Comparison of ENCODE assay signal across 8 cellular contexts in the genomic region with DNA sequence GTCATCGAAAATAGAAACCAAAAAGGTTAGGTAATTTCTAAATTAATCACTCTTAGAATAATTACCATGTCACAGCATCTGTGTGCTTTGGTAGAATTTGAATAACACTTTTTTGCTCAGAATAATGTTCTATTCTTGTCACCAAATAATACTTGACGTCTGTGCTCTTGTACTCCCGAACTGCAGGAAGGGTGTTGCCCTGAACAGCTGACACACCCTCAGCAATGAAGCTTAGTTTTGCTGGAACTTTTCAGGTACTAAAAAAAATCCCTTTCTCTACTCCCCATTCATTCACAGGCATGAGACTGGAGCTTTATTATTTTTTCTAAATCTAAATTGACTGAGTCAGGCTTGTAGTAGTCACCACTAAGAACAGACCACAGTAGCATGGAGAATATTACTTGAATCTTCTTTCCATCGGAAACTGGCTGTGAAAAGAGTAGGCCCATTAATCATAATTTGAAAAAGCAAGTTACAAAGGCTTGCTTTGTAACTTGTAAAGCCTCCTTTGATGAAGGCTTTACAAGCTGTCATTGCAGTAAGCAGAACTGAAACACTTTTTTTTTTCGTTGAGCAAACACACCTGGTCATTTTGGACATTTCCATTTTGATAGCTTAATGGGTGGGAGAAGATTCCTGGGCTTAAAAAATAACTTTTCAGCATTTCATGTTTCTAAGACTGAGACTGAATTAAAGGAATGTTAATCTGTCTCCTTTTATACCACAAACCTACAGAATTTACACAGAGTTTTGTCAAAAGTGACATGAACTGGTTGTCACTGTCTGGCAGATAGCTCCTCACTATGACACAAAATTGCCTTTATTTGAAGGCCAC.
A peak's percentile ranks its signal among the peaks of the same experiment; 100 is the strongest.
DNase-seq lines count a peak whose midpoint lies in the region; ATAC-seq and TF ChIP-seq lines count a peak whose summit lies in the region.

No MANE protein-coding gene starts in this region.

- H3K27me3 ChIP-seq in GM23338 (ENCODE audit: insufficient read depth), result no peaks in the 10 kb centered on the region

- POLR2A ChIA-PET in naive thymus-derived CD8-positive, alpha-beta T cell (lab: Charles Lee), result no interaction called here

- no peak overlapping the region for H3K27ac ChIP-seq in GM23338 (ENCODE audit: low read depth)

- H4K20me1 ChIP-seq in GM23338 (replicated peaks; ENCODE audit: insufficient read depth), result no peaks in the 10 kb centered on the region

- DNase-seq in GM23338 (ENCODE audit: low spot score), result no peak
- peak; percentile 35 for DNase-seq in NCI-H1105 (lab: John Stamatoyannopoulos, UW)
- DNase-seq in astrocyte of the hippocampus (ENCODE audit: low read depth, low spot score), result peak; percentile 41
- DNase-seq in naive thymus-derived CD8-positive, alpha-beta T cell, result peak in 2 of 10 donors; percentile 42 to 48
- no peak for DNase-seq in hepatic stellate cell (ENCODE audit: low spot score)
- no peak for DNase-seq in stimulated activated CD8-positive, alpha-beta memory T cell treated with anti-CD3 and anti-CD28 coated beads, Interleukin-4, amount 100 ng/mL, for 48 hours
- no peak for DNase-seq in kidney glomerular epithelial cell (lab: John Stamatoyannopoulos, UW)

- H3K27ac Mint-ChIP-seq in GM23338, result no peak overlapping the region
- H3K27ac Mint-ChIP-seq in naive thymus-derived CD8-positive, alpha-beta T cell, result peak overlapping the region in 9 of 10 donors; percentile 15 to 93 (median 77)

- no peak overlapping the region for H3K4me3 ChIP-seq in GM23338

- H3K4me1 Mint-ChIP-seq in GM23338, result peaks cover 37% of the 10 kb centered on the region
- peaks cover 4 to 62% (median 23%) of the 10 kb centered on the region in 4 donors for H3K4me1 Mint-ChIP-seq in naive thymus-derived CD8-positive, alpha-beta T cell

- no peaks in the 10 kb centered on the region for H3K79me2 ChIP-seq in GM23338 (replicated peaks; ENCODE audit: insufficient read depth)

- peak; percentile 37 for ATAC-seq in GM18520 (IDR thresholded peaks at IDR 0.05; ENCODE audit: unreplicated experiment)
- ATAC-seq in GM23338, result no peak
- peak; percentile 68 to 73 for ATAC-seq in naive thymus-derived CD8-positive, alpha-beta T cell

- peak overlapping the region; percentile 6 for H3K4me2 ChIP-seq in GM23338

- H3K4me1 ChIP-seq in GM23338 (ENCODE audit: insufficient read depth), result peaks cover 34% of the 10 kb centered on the region

- peaks cover 3% of the 10 kb centered on the region; the same call in 1 of the 3 replicates for H3K36me3 Mint-ChIP-seq in GM23338 (ENCODE audit: low read depth)
- H3K36me3 Mint-ChIP-seq in naive thymus-derived CD8-positive, alpha-beta T cell, result no peaks in the 10 kb centered on the region

- no peak for TF ChIP-seq CTCF in GM23338 (conservative IDR thresholded peaks at IDR 0.05; ENCODE audit: low read depth in 2 of 2)

- 0 out of 2 replicates have a peak, but pooled peaks cover 1% of the 10 kb centered on the region for H3F3A ChIP-seq in GM23338 (replicated peaks; ENCODE audit: low read depth)

- H3K36me3 ChIP-seq in GM23338 (ENCODE audit: insufficient read depth), result no peaks in the 10 kb centered on the region

- no peak overlapping the region for H3K4me3 Mint-ChIP-seq in GM23338
- H3K4me3 Mint-ChIP-seq in naive thymus-derived CD8-positive, alpha-beta T cell, result peak overlapping the region in 9 of 10 donors; percentile 6 to 76 (median 62)

- peaks cover 3% of the 10 kb centered on the region for H3K27me3 Mint-ChIP-seq in GM23338 (ENCODE audit: insufficient read depth, low read depth, poor library complexity)
- H3K27me3 Mint-ChIP-seq in naive thymus-derived CD8-positive, alpha-beta T cell, result no peaks in the 10 kb centered on the region

- H2AFZ ChIP-seq in GM23338, result no peak overlapping the region

- H3K9me2 ChIP-seq in GM23338 (ENCODE audit: insufficient read depth), result no peaks in the 10 kb centered on the region; the same call in 1 of the 2 replicates

- H3K9me3 Mint-ChIP-seq in GM23338, result no peaks in the 10 kb centered on the region; the same call in 1 of the 3 replicates
- no peaks in the 10 kb centered on the region for H3K9me3 Mint-ChIP-seq in naive thymus-derived CD8-positive, alpha-beta T cell

TF ChIP-seq in GM23338, 12 proteins besides CTCF, POLR2A, EP300 and RAD21 (continues in another document):
- TF ChIP-seq ZNF114 (CRISPR knock-in tag; IDR thresholded peaks at IDR 0.05) (no peak), STAT1 (IDR thresholded peaks at IDR 0.05; ENCODE audit: unreplicated experiment) (no peak), EZH2phosphoT487 (IDR thresholded peaks at IDR 0.05; ENCODE audit: unreplicated experiment) (no peak), POLR2AphosphoS5 (IDR thresholded peaks at IDR 0.05; ENCODE audit: low read depth) (no peak), JUNB (IDR thresholded peaks at IDR 0.05; ENCODE audit: unreplicated experiment) (no peak), ZNF331 (CRISPR knock-in tag; IDR thresholded peaks at IDR 0.05; ENCODE audit: low read depth) (no peak)
- TF ChIP-seq, protein P1, sequence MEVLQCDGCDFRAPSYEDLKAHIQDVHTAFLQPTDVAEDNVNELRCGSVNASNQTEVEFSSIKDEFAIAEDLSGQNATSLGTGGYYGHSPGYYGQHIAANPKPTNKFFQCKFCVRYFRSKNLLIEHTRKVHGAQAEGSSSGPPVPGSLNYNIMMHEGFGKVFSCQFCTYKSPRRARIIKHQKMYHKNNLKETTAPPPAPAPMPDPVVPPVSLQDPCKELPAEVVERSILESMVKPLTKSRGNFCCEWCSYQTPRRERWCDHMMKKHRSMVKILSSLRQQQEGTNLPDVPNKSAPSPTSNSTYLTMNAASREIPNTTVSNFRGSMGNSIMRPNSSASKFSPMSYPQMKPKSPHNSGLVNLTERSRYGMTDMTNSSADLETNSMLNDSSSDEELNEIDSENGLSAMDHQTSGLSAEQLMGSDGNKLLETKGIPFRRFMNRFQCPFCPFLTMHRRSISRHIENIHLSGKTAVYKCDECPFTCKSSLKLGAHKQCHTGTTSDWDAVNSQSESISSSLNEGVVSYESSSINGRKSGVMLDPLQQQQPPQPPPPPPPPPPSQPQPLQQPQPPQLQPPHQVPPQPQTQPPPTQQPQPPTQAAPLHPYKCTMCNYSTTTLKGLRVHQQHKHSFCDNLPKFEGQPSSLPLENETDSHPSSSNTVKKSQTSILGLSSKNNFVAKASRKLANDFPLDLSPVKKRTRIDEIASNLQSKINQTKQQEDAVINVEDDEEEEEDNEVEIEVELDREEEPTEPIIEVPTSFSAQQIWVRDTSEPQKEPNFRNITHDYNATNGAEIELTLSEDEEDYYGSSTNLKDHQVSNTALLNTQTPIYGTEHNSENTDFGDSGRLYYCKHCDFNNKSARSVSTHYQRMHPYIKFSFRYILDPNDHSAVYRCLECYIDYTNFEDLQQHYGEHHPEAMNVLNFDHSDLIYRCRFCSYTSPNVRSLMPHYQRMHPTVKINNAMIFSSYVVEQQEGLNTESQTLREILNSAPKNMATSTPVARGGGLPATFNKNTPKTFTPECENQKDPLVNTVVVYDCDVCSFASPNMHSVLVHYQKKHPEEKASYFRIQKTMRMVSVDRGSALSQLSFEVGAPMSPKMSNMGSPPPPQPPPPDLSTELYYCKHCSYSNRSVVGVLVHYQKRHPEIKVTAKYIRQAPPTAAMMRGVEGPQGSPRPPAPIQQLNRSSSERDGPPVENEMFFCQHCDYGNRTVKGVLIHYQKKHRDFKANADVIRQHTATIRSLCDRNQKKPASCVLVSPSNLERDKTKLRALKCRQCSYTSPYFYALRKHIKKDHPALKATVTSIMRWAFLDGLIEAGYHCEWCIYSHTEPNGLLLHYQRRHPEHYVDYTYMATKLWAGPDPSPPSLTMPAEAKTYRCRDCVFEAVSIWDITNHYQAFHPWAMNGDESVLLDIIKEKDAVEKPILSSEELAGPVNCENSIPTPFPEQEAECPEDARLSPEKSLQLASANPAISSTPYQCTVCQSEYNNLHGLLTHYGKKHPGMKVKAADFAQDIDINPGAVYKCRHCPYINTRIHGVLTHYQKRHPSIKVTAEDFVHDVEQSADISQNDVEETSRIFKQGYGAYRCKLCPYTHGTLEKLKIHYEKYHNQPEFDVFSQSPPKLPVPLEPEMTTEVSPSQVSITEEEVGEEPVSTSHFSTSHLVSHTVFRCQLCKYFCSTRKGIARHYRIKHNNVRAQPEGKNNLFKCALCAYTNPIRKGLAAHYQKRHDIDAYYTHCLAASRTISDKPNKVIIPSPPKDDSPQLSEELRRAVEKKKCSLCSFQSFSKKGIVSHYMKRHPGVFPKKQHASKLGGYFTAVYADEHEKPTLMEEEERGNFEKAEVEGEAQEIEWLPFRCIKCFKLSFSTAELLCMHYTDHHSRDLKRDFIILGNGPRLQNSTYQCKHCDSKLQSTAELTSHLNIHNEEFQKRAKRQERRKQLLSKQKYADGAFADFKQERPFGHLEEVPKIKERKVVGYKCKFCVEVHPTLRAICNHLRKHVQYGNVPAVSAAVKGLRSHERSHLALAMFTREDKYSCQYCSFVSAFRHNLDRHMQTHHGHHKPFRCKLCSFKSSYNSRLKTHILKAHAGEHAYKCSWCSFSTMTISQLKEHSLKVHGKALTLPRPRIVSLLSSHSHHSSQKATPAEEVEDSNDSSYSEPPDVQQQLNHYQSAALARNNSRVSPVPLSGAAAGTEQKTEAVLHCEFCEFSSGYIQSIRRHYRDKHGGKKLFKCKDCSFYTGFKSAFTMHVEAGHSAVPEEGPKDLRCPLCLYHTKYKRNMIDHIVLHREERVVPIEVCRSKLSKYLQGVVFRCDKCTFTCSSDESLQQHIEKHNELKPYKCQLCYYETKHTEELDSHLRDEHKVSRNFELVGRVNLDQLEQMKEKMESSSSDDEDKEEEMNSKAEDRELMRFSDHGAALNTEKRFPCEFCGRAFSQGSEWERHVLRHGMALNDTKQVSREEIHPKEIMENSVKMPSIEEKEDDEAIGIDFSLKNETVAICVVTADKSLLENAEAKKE (CRISPR knock-in tag; IDR thresholded peaks at IDR 0.05), result no peak

Comparison
In these comparisons a context has a peak if more than half of its experiments do, and no peak if none do; other contexts are left out.
1. DNase-seq: peak in NCI-H1105 (single experiment) and astrocyte of the hippocampus (single experiment); none in GM23338 (single experiment), hepatic stellate cell (single experiment), stimulated activated CD8-positive, alpha-beta memory T cell treated with anti-CD3 and anti-CD28 coated beads, Interleukin-4, amount 100 ng/mL, for 48 hours (single experiment) and kidney glomerular epithelial cell (single experiment).